In genomic region chr5:77846422-77847128, GRCh38 we compare ENCODE assay signal across 15 cellular contexts.
"Had no signal": no experiment of that assay in that cellular context is flagged by ENCODE, and none has a peak within 500 bp of the region (broad histone marks: within the 10 kb centered on the region; RNA-seq: fewer than 3 reads in every experiment).

No MANE protein-coding gene starts in this region.

- H3K9me3 Mint-ChIP-seq: activated naive CD4-positive, alpha-beta T cell treated with anti-CD3 and anti-CD28 coated beads for 36 hours; activated T-helper 2 cell treated with anti-CD3 and anti-CD28 coated beads, Interferon-gamma antibody, Interleukin-2, Interleukin-4, amounts not matched to agents 10 μg/mL and 5 μg/mL and 100 μg/mL, durations not matched to agents 14 hours and 24 hours and 36 hours; natural killer cell treated with Interleukin-12 subunit alpha and Interleukin-12 subunit beta and Interleukin-15 and Interleukin-18, amount 100 ng/mL, for 72 hours; stimulated activated naive CD8-positive, alpha-beta T cell treated with anti-CD3 and anti-CD28 coated beads, Interleukin-15, Interleukin-2, amounts not matched to agents 100 ng/mL and 50 ng/mL, for 24 hours had no signal

- H3K27ac Mint-ChIP-seq: activated CD8-positive, alpha-beta memory T cell treated with anti-CD3 and anti-CD28 coated beads, Interleukin-2, amount 10 ng/mL, durations not matched to agents 7 days and 5 days; activated naive CD4-positive, alpha-beta T cell treated with anti-CD3 and anti-CD28 coated beads for 36 hours; activated T-helper 2 cell treated with anti-CD3 and anti-CD28 coated beads, Interferon-gamma antibody, Interleukin-2, Interleukin-4, amounts not matched to agents 10 μg/mL and 5 μg/mL and 100 μg/mL, durations not matched to agents 14 hours and 24 hours and 36 hours; natural killer cell treated with Interleukin-12 subunit alpha and Interleukin-12 subunit beta and Interleukin-15 and Interleukin-18, amount 100 ng/mL, for 72 hours; stimulated activated naive CD8-positive, alpha-beta T cell treated with anti-CD3 and anti-CD28 coated beads, Interleukin-15, Interleukin-2, amounts not matched to agents 100 ng/mL and 50 ng/mL, for 24 hours had no signal

- H3K27ac ChIP-seq: esophagus squamous epithelium, prostate gland, spleen, upper lobe of right lung had no signal

- H3K4me3 Mint-ChIP-seq: activated CD8-positive, alpha-beta memory T cell treated with anti-CD3 and anti-CD28 coated beads, Interleukin-2, amount 10 ng/mL, durations not matched to agents 7 days and 5 days; activated naive CD4-positive, alpha-beta T cell treated with anti-CD3 and anti-CD28 coated beads for 36 hours; natural killer cell treated with Interleukin-12 subunit alpha and Interleukin-12 subunit beta and Interleukin-15 and Interleukin-18, amount 100 ng/mL, for 72 hours; stimulated activated naive CD8-positive, alpha-beta T cell treated with anti-CD3 and anti-CD28 coated beads, Interleukin-15, Interleukin-2, amounts not matched to agents 100 ng/mL and 50 ng/mL, for 24 hours had no signal

- ATAC-seq: activated CD4-positive, CD25-positive, alpha-beta regulatory T cell treated with anti-CD3 and anti-CD28 coated beads, Interleukin-2, amount 50 U/mL, for 24 hours; activated CD8-positive, alpha-beta memory T cell treated with anti-CD3 and anti-CD28 coated beads, Interleukin-2, amount 10 ng/mL, durations not matched to agents 7 days and 5 days; natural killer cell treated with Interleukin-12 subunit alpha and Interleukin-12 subunit beta and Interleukin-15 and Interleukin-18, amount 100 ng/mL, for 72 hours; sciatic nerve; upper lobe of right lung had no signal

- H3K36me3 Mint-ChIP-seq: activated CD8-positive, alpha-beta memory T cell treated with anti-CD3 and anti-CD28 coated beads, Interleukin-2, amount 10 ng/mL, durations not matched to agents 7 days and 5 days; natural killer cell treated with Interleukin-12 subunit alpha and Interleukin-12 subunit beta and Interleukin-15 and Interleukin-18, amount 100 ng/mL, for 72 hours had no signal

- DNase-seq: activated CD8-positive, alpha-beta memory T cell treated with anti-CD3 and anti-CD28 coated beads, Interleukin-2, amount 10 ng/mL, durations not matched to agents 7 days and 5 days; activated naive CD4-positive, alpha-beta T cell treated with anti-CD3 and anti-CD28 coated beads for 36 hours; activated T-cell treated with anti-CD3 and anti-CD28 coated beads, Interleukin-2, amount 50 U/mL, for 1 hour; esophagus squamous epithelium; hypothalamus; kidney glomerular epithelial cell; mesenchymal stem cell; spleen; upper lobe of right lung had no signal
